1 cellular context compared by ENCODE assay signal in genomic region chr4:143375326-143376073, GRCh38.
TF ChIP-seq lines count a peak whose summit lies in the region.

No MANE protein-coding gene starts in this region.

TF ChIP-seq in K562, 482 proteins besides CTCF, POLR2A, EP300 and RAD21 (continued from another document):
- TF ChIP-seq BRF2 (IDR thresholded peaks at IDR 0.05; ENCODE audit: borderline replicate concordance, insufficient read depth, insufficient read length) = no peak
- no peak for TF ChIP-seq THRAP3 (IDR thresholded peaks at IDR 0.05; ENCODE audit: borderline replicate concordance)
- no peak for TF ChIP-seq ZNF24 (IDR thresholded peaks at IDR 0.05)
- peak; percentile 84 for TF ChIP-seq CBFA2T2 (conservative IDR thresholded peaks at IDR 0.05)
- no peak for TF ChIP-seq ZC3H4 (CRISPR knock-in tag; IDR thresholded peaks at IDR 0.05; ENCODE audit: borderline replicate concordance)
- no peak for TF ChIP-seq NFE2 (IDR thresholded peaks at IDR 0.05; ENCODE audit: low read depth)
- peak; percentile 65 for TF ChIP-seq ARID1B (IDR thresholded peaks at IDR 0.05)
- no peak for TF ChIP-seq TEAD2 (tag; IDR thresholded peaks at IDR 0.05)
- TF ChIP-seq HOXB6 (CRISPR knock-in tag; IDR thresholded peaks at IDR 0.05; ENCODE audit: borderline replicate concordance) = no peak
- TF ChIP-seq ZKSCAN3 (CRISPR knock-in tag; IDR thresholded peaks at IDR 0.05) = no peak
- TF ChIP-seq E2F4 (CRISPR knock-in tag; IDR thresholded peaks at IDR 0.05; ENCODE audit: low read depth) = no peak
- TF ChIP-seq MBD2 (IDR thresholded peaks at IDR 0.05; ENCODE audit: borderline replicate concordance, low read depth) = no peak
- TF ChIP-seq HOMEZ (CRISPR knock-in tag; IDR thresholded peaks at IDR 0.05) = no peak
- peak; percentile 54 for TF ChIP-seq NCOR1 (IDR thresholded peaks at IDR 0.05)
- TF ChIP-seq BRD4 (IDR thresholded peaks at IDR 0.05) = no peak
- TF ChIP-seq CHCHD3 (CRISPR knock-in tag; IDR thresholded peaks at IDR 0.05) = no peak
- TF ChIP-seq ZKSCAN1 (IDR thresholded peaks at IDR 0.05; ENCODE audit: low read depth, low read length) = no peak
- TF ChIP-seq CREB5 (CRISPR knock-in tag; IDR thresholded peaks at IDR 0.05) = no peak
- TF ChIP-seq ZZZ3 (IDR thresholded peaks at IDR 0.05) = no peak
- TF ChIP-seq ZEB2 (IDR thresholded peaks at IDR 0.05) = peak; percentile 55; the same call in 1 of the 2 replicates
TF ChIP-seq in K562: peak in this region for 20.
